ENCODE assay signal across 1 cellular context in the genomic region with DNA sequence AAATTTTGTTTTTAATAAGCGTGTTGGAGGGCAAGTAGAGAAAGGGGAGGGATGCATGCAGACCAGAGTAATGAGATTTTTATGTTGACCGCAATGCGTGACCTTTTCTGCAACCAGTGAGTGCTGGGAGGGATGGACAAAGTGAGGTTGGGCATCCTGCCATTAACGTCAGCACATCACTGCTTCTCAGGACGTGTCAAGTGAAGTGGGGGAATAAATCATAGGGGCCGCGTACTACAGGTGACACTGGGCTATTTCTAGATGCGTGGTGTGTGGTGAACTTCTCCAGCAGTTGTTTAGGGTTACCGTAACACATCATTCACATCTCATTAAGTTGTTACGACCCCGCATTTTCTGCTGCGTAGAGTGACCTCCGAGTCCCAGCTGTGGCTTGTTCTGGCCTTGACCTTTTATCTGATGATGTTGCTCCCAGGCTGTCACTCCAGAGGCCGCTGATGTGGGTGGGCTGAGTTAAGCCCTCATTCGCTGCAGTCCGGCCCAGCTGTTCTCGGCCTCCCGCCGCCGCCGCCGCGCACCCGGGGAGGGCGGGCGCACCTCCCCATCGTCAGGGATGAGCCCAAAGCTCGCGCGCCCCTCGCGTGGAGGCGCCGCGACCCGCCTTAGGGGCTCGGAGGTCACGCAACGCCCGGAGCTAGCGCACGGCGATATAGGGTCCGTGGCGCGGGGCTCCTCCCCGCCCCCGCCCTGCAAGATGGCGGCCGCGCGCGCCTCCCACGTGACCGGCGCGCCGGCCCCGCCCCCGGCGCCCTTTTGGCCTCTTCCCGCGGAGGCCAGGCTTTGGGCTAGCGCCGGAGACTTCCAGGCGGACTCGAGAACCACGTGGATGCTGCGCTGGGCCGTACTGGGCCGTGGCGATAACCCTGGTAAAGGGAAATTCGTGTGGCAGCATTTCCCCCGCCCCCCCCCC.
TF ChIP-seq lines count a peak whose summit lies in the region.

No MANE protein-coding gene starts in this region.

TF ChIP-seq in HepG2, 621 proteins besides CTCF, POLR2A, EP300 and RAD21 (continued from another document and continues in another):
- TF ChIP-seq KLF6 (CRISPR knock-in tag; IDR thresholded peaks at IDR 0.05), result no peak; the same call in none of the 2 replicates
- peak; percentile 88 for TF ChIP-seq SKI (IDR thresholded peaks at IDR 0.05; ENCODE audit: partially characterized antibody)
- TF ChIP-seq, protein P1, sequence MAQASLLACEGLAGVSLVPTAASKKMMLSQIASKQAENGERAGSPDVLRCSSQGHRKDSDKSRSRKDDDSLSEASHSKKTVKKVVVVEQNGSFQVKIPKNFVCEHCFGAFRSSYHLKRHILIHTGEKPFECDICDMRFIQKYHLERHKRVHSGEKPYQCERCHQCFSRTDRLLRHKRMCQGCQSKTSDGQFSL (CRISPR knock-in tag; IDR thresholded peaks at IDR 0.05), result no peak
- TF ChIP-seq, protein P2, sequence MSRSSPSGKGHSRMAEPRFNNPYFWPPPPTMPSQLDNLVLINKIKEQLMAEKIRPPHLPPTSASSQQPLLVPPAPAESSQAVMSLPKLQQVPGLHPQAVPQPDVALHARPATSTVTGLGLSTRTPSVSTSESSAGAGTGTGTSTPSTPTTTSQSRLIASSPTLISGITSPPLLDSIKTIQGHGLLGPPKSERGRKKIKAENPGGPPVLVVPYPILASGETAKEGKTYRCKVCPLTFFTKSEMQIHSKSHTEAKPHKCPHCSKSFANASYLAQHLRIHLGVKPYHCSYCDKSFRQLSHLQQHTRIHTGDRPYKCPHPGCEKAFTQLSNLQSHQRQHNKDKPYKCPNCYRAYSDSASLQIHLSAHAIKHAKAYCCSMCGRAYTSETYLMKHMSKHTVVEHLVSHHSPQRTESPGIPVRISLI (CRISPR knock-in tag; IDR thresholded peaks at IDR 0.05; ENCODE audit: borderline replicate concordance), result peak; percentile 33; the same call in 1 of the 2 replicates
- TF ChIP-seq BCL6 (CRISPR knock-in tag; IDR thresholded peaks at IDR 0.05), result peak; percentile 41; the same call in 1 of the 2 replicates
- TF ChIP-seq, protein P3, sequence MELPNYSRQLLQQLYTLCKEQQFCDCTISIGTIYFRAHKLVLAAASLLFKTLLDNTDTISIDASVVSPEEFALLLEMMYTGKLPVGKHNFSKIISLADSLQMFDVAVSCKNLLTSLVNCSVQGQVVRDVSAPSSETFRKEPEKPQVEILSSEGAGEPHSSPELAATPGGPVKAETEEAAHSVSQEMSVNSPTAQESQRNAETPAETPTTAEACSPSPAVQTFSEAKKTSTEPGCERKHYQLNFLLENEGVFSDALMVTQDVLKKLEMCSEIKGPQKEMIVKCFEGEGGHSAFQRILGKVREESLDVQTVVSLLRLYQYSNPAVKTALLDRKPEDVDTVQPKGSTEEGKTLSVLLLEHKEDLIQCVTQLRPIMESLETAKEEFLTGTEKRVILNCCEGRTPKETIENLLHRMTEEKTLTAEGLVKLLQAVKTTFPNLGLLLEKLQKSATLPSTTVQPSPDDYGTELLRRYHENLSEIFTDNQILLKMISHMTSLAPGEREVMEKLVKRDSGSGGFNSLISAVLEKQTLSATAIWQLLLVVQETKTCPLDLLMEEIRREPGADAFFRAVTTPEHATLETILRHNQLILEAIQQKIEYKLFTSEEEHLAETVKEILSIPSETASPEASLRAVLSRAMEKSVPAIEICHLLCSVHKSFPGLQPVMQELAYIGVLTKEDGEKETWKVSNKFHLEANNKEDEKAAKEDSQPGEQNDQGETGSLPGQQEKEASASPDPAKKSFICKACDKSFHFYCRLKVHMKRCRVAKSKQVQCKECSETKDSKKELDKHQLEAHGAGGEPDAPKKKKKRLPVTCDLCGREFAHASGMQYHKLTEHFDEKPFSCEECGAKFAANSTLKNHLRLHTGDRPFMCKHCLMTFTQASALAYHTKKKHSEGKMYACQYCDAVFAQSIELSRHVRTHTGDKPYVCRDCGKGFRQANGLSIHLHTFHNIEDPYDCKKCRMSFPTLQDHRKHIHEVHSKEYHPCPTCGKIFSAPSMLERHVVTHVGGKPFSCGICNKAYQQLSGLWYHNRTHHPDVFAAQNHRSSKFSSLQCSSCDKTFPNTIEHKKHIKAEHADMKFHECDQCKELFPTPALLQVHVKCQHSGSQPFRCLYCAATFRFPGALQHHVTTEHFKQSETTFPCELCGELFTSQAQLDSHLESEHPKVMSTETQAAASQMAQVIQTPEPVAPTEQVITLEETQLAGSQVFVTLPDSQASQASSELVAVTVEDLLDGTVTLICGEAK (IDR thresholded peaks at IDR 0.05), result no peak
- TF ChIP-seq, protein P3 (CRISPR knock-in tag; IDR thresholded peaks at IDR 0.05), result no peak; the same call in 1 of the 2 replicates
- TF ChIP-seq, protein P4, sequence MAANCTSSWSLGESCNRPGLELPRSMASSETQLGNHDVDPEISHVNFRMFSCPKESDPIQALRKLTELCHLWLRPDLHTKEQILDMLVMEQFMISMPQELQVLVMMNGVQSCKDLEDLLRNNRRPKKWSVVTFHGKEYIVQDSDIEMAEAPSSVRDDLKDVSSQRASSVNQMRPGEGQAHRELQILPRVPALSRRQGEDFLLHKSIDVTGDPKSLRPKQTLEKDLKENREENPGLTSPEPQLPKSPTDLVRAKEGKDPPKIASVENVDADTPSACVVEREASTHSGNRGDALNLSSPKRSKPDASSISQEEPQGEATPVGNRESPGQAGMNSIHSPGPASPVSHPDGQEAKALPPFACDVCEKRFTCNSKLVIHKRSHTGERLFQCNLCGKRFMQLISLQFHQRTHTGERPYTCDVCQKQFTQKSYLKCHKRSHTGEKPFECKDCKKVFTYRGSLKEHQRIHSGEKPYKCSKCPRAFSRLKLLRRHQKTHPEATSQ (CRISPR knock-in tag; IDR thresholded peaks at IDR 0.05; ENCODE audit: borderline replicate concordance), result no peak
- TF ChIP-seq, protein P5, sequence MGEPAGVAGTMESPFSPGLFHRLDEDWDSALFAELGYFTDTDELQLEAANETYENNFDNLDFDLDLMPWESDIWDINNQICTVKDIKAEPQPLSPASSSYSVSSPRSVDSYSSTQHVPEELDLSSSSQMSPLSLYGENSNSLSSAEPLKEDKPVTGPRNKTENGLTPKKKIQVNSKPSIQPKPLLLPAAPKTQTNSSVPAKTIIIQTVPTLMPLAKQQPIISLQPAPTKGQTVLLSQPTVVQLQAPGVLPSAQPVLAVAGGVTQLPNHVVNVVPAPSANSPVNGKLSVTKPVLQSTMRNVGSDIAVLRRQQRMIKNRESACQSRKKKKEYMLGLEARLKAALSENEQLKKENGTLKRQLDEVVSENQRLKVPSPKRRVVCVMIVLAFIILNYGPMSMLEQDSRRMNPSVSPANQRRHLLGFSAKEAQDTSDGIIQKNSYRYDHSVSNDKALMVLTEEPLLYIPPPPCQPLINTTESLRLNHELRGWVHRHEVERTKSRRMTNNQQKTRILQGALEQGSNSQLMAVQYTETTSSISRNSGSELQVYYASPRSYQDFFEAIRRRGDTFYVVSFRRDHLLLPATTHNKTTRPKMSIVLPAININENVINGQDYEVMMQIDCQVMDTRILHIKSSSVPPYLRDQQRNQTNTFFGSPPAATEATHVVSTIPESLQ (CRISPR knock-in tag; conservative IDR thresholded peaks at IDR 0.05), result no peak
- TF ChIP-seq ZNF598 (CRISPR knock-in tag; IDR thresholded peaks at IDR 0.05; ENCODE audit: borderline replicate concordance), result no peak
- TF ChIP-seq, protein P6, sequence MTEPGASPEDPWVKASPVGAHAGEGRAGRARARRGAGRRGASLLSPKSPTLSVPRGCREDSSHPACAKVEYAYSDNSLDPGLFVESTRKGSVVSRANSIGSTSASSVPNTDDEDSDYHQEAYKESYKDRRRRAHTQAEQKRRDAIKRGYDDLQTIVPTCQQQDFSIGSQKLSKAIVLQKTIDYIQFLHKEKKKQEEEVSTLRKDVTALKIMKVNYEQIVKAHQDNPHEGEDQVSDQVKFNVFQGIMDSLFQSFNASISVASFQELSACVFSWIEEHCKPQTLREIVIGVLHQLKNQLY (CRISPR knock-in tag; IDR thresholded peaks at IDR 0.05), result 0 out of 2 replicates have a peak, but pooled peaks have one; percentile 40
- TF ChIP-seq SAFB2 (CRISPR knock-in tag; IDR thresholded peaks at IDR 0.05; ENCODE audit: borderline replicate concordance, low read depth), result 0 out of 2 replicates have a peak, but pooled peaks have one; percentile 35
- TF ChIP-seq ZBTB3 (CRISPR knock-in tag; IDR thresholded peaks at IDR 0.05; ENCODE audit: borderline replicate concordance, low read depth), result 0 out of 2 replicates have a peak, but pooled peaks have one; percentile 28
- TF ChIP-seq, protein P7, sequence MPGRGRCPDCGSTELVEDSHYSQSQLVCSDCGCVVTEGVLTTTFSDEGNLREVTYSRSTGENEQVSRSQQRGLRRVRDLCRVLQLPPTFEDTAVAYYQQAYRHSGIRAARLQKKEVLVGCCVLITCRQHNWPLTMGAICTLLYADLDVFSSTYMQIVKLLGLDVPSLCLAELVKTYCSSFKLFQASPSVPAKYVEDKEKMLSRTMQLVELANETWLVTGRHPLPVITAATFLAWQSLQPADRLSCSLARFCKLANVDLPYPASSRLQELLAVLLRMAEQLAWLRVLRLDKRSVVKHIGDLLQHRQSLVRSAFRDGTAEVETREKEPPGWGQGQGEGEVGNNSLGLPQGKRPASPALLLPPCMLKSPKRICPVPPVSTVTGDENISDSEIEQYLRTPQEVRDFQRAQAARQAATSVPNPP (CRISPR knock-in tag; IDR thresholded peaks at IDR 0.05), result 0 out of 2 replicates have a peak, but pooled peaks have one; percentile 10
- TF ChIP-seq, protein P8, sequence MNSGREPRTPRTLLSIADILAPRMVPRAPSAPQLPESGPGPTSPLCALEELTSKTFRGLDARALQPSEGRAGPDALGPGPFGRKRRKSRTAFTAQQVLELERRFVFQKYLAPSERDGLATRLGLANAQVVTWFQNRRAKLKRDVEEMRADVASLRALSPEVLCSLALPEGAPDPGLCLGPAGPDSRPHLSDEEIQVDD (CRISPR knock-in tag; IDR thresholded peaks at IDR 0.05; ENCODE audit: borderline replicate concordance), result no peak
- TF ChIP-seq, protein P9, sequence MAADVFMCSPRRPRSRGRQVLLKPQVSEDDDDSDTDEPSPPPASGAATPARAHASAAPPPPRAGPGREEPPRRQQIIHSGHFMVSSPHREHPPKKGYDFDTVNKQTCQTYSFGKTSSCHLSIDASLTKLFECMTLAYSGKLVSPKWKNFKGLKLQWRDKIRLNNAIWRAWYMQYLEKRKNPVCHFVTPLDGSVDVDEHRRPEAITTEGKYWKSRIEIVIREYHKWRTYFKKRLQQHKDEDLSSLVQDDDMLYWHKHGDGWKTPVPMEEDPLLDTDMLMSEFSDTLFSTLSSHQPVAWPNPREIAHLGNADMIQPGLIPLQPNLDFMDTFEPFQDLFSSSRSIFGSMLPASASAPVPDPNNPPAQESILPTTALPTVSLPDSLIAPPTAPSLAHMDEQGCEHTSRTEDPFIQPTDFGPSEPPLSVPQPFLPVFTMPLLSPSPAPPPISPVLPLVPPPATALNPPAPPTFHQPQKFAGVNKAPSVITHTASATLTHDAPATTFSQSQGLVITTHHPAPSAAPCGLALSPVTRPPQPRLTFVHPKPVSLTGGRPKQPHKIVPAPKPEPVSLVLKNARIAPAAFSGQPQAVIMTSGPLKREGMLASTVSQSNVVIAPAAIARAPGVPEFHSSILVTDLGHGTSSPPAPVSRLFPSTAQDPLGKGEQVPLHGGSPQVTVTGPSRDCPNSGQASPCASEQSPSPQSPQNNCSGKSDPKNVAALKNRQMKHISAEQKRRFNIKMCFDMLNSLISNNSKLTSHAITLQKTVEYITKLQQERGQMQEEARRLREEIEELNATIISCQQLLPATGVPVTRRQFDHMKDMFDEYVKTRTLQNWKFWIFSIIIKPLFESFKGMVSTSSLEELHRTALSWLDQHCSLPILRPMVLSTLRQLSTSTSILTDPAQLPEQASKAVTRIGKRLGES (CRISPR knock-in tag; IDR thresholded peaks at IDR 0.05; ENCODE audit: borderline replicate concordance), result peak; percentile 66; the same call in 1 of the 2 replicates
- TF ChIP-seq ZNF441 (CRISPR knock-in tag; IDR thresholded peaks at IDR 0.05; ENCODE audit: borderline replicate concordance), result 0 out of 2 replicates have a peak, but pooled peaks have one; percentile 50
- TF ChIP-seq SP2 (CRISPR knock-in tag; IDR thresholded peaks at IDR 0.05), result no peak
- TF ChIP-seq REPIN1 (CRISPR knock-in tag; IDR thresholded peaks at IDR 0.05; ENCODE audit: borderline replicate concordance, low read depth), result no peak
- no peak for TF ChIP-seq GZF1 (CRISPR knock-in tag; IDR thresholded peaks at IDR 0.05)
- TF ChIP-seq ZFP41 (CRISPR knock-in tag; IDR thresholded peaks at IDR 0.05; ENCODE audit: borderline replicate concordance), result no peak
- peak; percentile 59; the same call in 1 of the 2 replicates for TF ChIP-seq ZNF614 (CRISPR knock-in tag; IDR thresholded peaks at IDR 0.05; ENCODE audit: borderline replicate concordance)
- peak; percentile 83; the same call in 1 of the 2 replicates for TF ChIP-seq ZSCAN20 (CRISPR knock-in tag; IDR thresholded peaks at IDR 0.05; ENCODE audit: borderline replicate concordance)
- no peak; the same call in 1 of the 2 replicates for TF ChIP-seq SP4 (CRISPR knock-in tag; IDR thresholded peaks at IDR 0.05)
- TF ChIP-seq, protein P10, sequence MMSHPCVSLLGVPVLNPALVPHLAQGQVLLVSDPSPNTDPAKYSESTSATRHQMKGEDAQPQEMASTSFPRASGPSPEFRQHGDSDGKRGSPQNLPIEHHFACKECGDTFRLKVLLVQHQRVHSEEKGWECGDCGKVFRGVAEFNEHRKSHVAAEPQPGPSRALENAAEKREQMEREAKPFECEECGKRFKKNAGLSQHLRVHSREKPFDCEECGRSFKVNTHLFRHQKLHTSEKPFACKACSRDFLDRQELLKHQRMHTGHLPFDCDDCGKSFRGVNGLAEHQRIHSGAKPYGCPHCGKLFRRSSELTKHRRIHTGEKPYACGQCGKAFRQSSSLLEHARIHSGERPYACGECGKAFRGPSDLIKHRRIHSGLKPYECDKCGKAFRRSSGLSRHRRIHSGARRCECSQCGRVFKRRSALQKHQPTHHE (CRISPR knock-in tag; IDR thresholded peaks at IDR 0.05; ENCODE audit: borderline replicate concordance), result no peak; the same call in 1 of the 2 replicates
- peak; percentile 58; the same call in 1 of the 2 replicates for TF ChIP-seq ZNF350 (CRISPR knock-in tag; IDR thresholded peaks at IDR 0.05; ENCODE audit: borderline replicate concordance, low read depth)
- peak; percentile 69; the same call in 1 of the 2 replicates for TF ChIP-seq ZIK1 (CRISPR knock-in tag; IDR thresholded peaks at IDR 0.05; ENCODE audit: borderline replicate concordance, low read depth)
